Comparison of ENCODE assay signal across 8 cellular contexts in genomic region chr4:147799057-147799456, GRCh38.
DNase-seq lines count a peak whose midpoint lies in the region; ATAC-seq and TF ChIP-seq lines count a peak whose summit lies in the region.
"Not testable (repeated sequence)": the region's sequence is repeated elsewhere in the genome, so short reads cannot be mapped to it uniquely, and the experiment has no call there.

No MANE protein-coding gene starts in this region.

- not testable (repeated sequence) for H3K4me3 ChIP-seq in BLaER1 treated with 17β-estradiol and CSF1 and Interleukin-3, amounts not matched to agents 10 nM and 100 nM; KMS-11 (IDR thresholded peaks at IDR 0.05; ENCODE audit: insufficient read depth, low read depth, low read length); OCI-LY3 (ENCODE audit: low read length); heart right ventricle; psoas muscle

- H3K9ac ChIP-seq in BLaER1 treated with 17β-estradiol and CSF1 and Interleukin-3, amounts not matched to agents 10 nM and 100 nM; OCI-LY3 (ENCODE audit: low read length): not testable (repeated sequence)
- H3K9ac ChIP-seq in KMS-11: peak overlapping the region; percentile 36; the same call in 1 of the 2 replicates

- not testable (repeated sequence) for H2AFZ ChIP-seq in KMS-11 (ENCODE audit: low read depth); OCI-LY3 (ENCODE audit: low read depth, low read length)

- H3K4me1 ChIP-seq in BLaER1 treated with 17β-estradiol and CSF1 and Interleukin-3, amounts not matched to agents 10 nM and 100 nM: peaks cover 19 to 36% (median 27%) of the 10 kb centered on the region in 10 experiments
- H3K4me1 ChIP-seq in KMS-11 (ENCODE audit: low read depth, poor library complexity, severe bottlenecking) (peaks cover 87% of the 10 kb centered on the region), OCI-LY3 (ENCODE audit: low read length) (peaks cover 33% of the 10 kb centered on the region), heart right ventricle (peaks cover 3 to 70% (median 38%) of the 10 kb centered on the region in 9 donors), psoas muscle (peaks cover 48% of the 10 kb centered on the region)

- peak overlapping the region in 10 of 11 experiments; percentile 3 to 74 (median 53); a peak in 14 of 22 replicates for H3K4me2 ChIP-seq in BLaER1 treated with 17β-estradiol and CSF1 and Interleukin-3, amounts not matched to agents 10 nM and 100 nM
- H3K4me2 ChIP-seq in KMS-11: peak overlapping the region; percentile 68
- peak overlapping the region; percentile 71 for H3K4me2 ChIP-seq in OCI-LY3 (ENCODE audit: low read length)

- H3K27me3 Mint-ChIP-seq in chondrocyte (ENCODE audit: low read depth); natural killer cell treated with Interleukin-12 subunit alpha and Interleukin-12 subunit beta and Interleukin-15 and Interleukin-18, amount 100 ng/mL, for 72 hours: not testable (repeated sequence)

- intact Hi-C loops in heart right ventricle (cut with DNase I); psoas muscle (cut with DNase I): not testable (repeated sequence)

- H3K36me3 Mint-ChIP-seq in chondrocyte (ENCODE audit: low read depth); natural killer cell treated with Interleukin-12 subunit alpha and Interleukin-12 subunit beta and Interleukin-15 and Interleukin-18, amount 100 ng/mL, for 72 hours; stimulated activated effector memory CD8-positive, alpha-beta T cell treated with anti-CD3 and anti-CD28 coated beads, Interleukin-12 subunit alpha, Interleukin-12 subunit beta, amount 100 ng/mL, for 72 hours: not testable (repeated sequence)

- not testable (repeated sequence) for H3K27me3 ChIP-seq in BLaER1 treated with 17β-estradiol and CSF1 and Interleukin-3, amounts not matched to agents 10 nM and 100 nM; KMS-11 (ENCODE audit: insufficient read depth, low read depth); OCI-LY3 (ENCODE audit: low read depth, low read length); heart right ventricle; psoas muscle (ENCODE audit: insufficient read depth in 3 of 3, low read length in 2 of 3)

- H3K27ac Mint-ChIP-seq in chondrocyte (ENCODE audit: unreplicated experiment): peak overlapping the region; percentile 81
- peak overlapping the region; percentile 64 to 92 for H3K27ac Mint-ChIP-seq in natural killer cell treated with Interleukin-12 subunit alpha and Interleukin-12 subunit beta and Interleukin-15 and Interleukin-18, amount 100 ng/mL, for 72 hours
- peak overlapping the region; percentile 85 for H3K27ac Mint-ChIP-seq in stimulated activated effector memory CD8-positive, alpha-beta T cell treated with anti-CD3 and anti-CD28 coated beads, Interleukin-12 subunit alpha, Interleukin-12 subunit beta, amount 100 ng/mL, for 72 hours

- not testable (repeated sequence) for ATAC-seq in heart right ventricle; natural killer cell treated with Interleukin-12 subunit alpha and Interleukin-12 subunit beta and Interleukin-15 and Interleukin-18, amount 100 ng/mL, for 72 hours; stimulated activated effector memory CD8-positive, alpha-beta T cell treated with anti-CD3 and anti-CD28 coated beads, Interleukin-12 subunit alpha, Interleukin-12 subunit beta, amount 100 ng/mL, for 72 hours
- peak in 2 of 4 donors; percentile 21 to 43 for ATAC-seq in psoas muscle

- peaks cover 0 to 16% (median 0%) of the 10 kb centered on the region in 11 experiments; a peak in 7 of 22 replicates for H4K20me1 ChIP-seq in BLaER1 treated with 17β-estradiol and CSF1 and Interleukin-3, amounts not matched to agents 10 nM and 100 nM
- H4K20me1 ChIP-seq in KMS-11 (ENCODE audit: insufficient read depth); OCI-LY3 (ENCODE audit: insufficient read depth, low read length): not testable (repeated sequence)

- peaks cover 80% of the 10 kb centered on the region for H3K4me1 Mint-ChIP-seq in chondrocyte (ENCODE audit: low read depth)
- H3K4me1 Mint-ChIP-seq in natural killer cell treated with Interleukin-12 subunit alpha and Interleukin-12 subunit beta and Interleukin-15 and Interleukin-18, amount 100 ng/mL, for 72 hours (ENCODE audit: low read depth in 2 of 2): peaks cover 39 to 49% of the 10 kb centered on the region in 2 donors
- H3K4me1 Mint-ChIP-seq in stimulated activated effector memory CD8-positive, alpha-beta T cell treated with anti-CD3 and anti-CD28 coated beads, Interleukin-12 subunit alpha, Interleukin-12 subunit beta, amount 100 ng/mL, for 72 hours: peaks cover 65% of the 10 kb centered on the region

- 79 to 85% methylated on average over 4 of the region's 4 CpGs for WGBS in heart right ventricle, 2 donors
- WGBS in psoas muscle, 3 donors: 70 to 74% (median 71%) methylated on average over 4 of the region's 4 CpGs

- H3K79me2 ChIP-seq in KMS-11 (ENCODE audit: insufficient read depth, low read depth): peaks cover 95% of the 10 kb centered on the region
- peaks cover 11% of the 10 kb centered on the region for H3K79me2 ChIP-seq in OCI-LY3 (ENCODE audit: low read length)

- H3K4me3 Mint-ChIP-seq in chondrocyte (ENCODE audit: unreplicated experiment); natural killer cell treated with Interleukin-12 subunit alpha and Interleukin-12 subunit beta and Interleukin-15 and Interleukin-18, amount 100 ng/mL, for 72 hours; stimulated activated effector memory CD8-positive, alpha-beta T cell treated with anti-CD3 and anti-CD28 coated beads, Interleukin-12 subunit alpha, Interleukin-12 subunit beta, amount 100 ng/mL, for 72 hours: not testable (repeated sequence)

- H3K9me3 Mint-ChIP-seq in chondrocyte (ENCODE audit: low read depth); natural killer cell treated with Interleukin-12 subunit alpha and Interleukin-12 subunit beta and Interleukin-15 and Interleukin-18, amount 100 ng/mL, for 72 hours; stimulated activated effector memory CD8-positive, alpha-beta T cell treated with anti-CD3 and anti-CD28 coated beads, Interleukin-12 subunit alpha, Interleukin-12 subunit beta, amount 100 ng/mL, for 72 hours: not testable (repeated sequence)

- H3K36me3 ChIP-seq in BLaER1 treated with 17β-estradiol and CSF1 and Interleukin-3, amounts not matched to agents 10 nM and 100 nM; KMS-11 (ENCODE audit: insufficient read depth); OCI-LY3 (replicated peaks; ENCODE audit: low read depth, low read length); heart right ventricle; psoas muscle (ENCODE audit: insufficient read depth in 1 of 2, low read depth in 1 of 2): not testable (repeated sequence)

- H3K27ac ChIP-seq in BLaER1 treated with 17β-estradiol and CSF1 and Interleukin-3, amounts not matched to agents 10 nM and 100 nM: peak overlapping the region in 4 of 11 experiments; percentile 7 to 34 (median 23); a peak in 4 of 22 replicates
- peak overlapping the region; percentile 71 for H3K27ac ChIP-seq in KMS-11
- not testable (repeated sequence) for H3K27ac ChIP-seq in OCI-LY3 (ENCODE audit: low read length)
- H3K27ac ChIP-seq in heart right ventricle: peak overlapping the region in 6 of 10 donors; percentile 3 to 60 (median 32)
- H3K27ac ChIP-seq in psoas muscle: peak overlapping the region; percentile 63

- H3K9me3 ChIP-seq in BLaER1 treated with 17β-estradiol and CSF1 and Interleukin-3, amounts not matched to agents 10 nM and 100 nM (replicated peaks in 1 of 11); OCI-LY3 (ENCODE audit: insufficient read depth, low read length); heart right ventricle; psoas muscle: not testable (repeated sequence)

- TF ChIP-seq CTCF in KMS-11 (conservative IDR thresholded peaks at IDR 0.05; ENCODE audit: low read depth, low read length); OCI-LY3 (IDR thresholded peaks at IDR 0.05; ENCODE audit: low read depth, low read length); chondrocyte (IDR thresholded peaks at IDR 0.05); heart right ventricle (IDR thresholded peaks at IDR 0.05); psoas muscle (IDR thresholded peaks at IDR 0.05): not testable (repeated sequence)

- not testable (repeated sequence) for DNase-seq in chondrocyte (ENCODE audit: low spot score); heart right ventricle; natural killer cell treated with Interleukin-12 subunit alpha and Interleukin-12 subunit beta and Interleukin-15 and Interleukin-18, amount 100 ng/mL, for 72 hours (ENCODE audit: low spot score); psoas muscle; stimulated activated effector memory CD8-positive, alpha-beta T cell treated with anti-CD3 and anti-CD28 coated beads, Interleukin-12 subunit alpha, Interleukin-12 subunit beta, amount 100 ng/mL, for 72 hours (ENCODE audit: low spot score in 2 of 2)
